In the genomic region with DNA sequence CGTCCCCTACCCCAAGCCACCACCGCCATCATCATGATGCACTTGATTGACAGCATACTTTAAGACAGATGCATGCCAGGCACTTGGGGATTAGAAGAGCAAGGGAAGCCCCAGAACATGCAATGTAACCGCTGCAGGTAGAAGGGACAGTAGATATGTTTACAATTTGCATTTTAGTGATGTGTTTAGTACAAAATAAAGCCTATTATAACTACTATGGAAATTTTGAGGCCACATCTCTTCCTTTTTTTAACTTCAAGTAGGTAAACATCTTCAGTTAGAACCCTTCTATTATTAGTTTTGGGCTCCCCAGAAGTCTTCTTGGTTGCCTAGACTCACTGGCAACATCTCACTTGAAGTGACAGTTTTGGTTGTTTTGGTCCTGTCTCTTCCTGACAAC, we compare ENCODE assay signal across 1 cellular context.
TF ChIP-seq lines count a peak whose summit lies in the region.

No MANE protein-coding gene starts in this region.

TF ChIP-seq in H1, 55 proteins besides CTCF, POLR2A, EP300 and RAD21:
- TF ChIP-seq, protein P1, sequence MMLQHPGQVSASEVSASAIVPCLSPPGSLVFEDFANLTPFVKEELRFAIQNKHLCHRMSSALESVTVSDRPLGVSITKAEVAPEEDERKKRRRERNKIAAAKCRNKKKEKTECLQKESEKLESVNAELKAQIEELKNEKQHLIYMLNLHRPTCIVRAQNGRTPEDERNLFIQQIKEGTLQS (IDR thresholded peaks at IDR 0.05; ENCODE audit: insufficient read depth, low read depth, low read length) = no peak
- TF ChIP-seq GTF2F1 (IDR thresholded peaks at IDR 0.05; ENCODE audit: borderline replicate concordance, low read depth, low read length) (no peak), ZNF274 (IDR thresholded peaks at IDR 0.05; ENCODE audit: borderline replicate concordance, extremely low read depth, low read length) (no peak), SIN3A (conservative IDR thresholded peaks at IDR 0.05 in 1 of 2, IDR thresholded peaks at IDR 0.05 in 1 of 2; ENCODE audit: low read depth in 1 of 2, low read length in 2 of 2) (no peak), EGR1 (IDR thresholded peaks at IDR 0.05; ENCODE audit: borderline replicate concordance, low read depth, low read length) (no peak), SIX5 (IDR thresholded peaks at IDR 0.05; ENCODE audit: low read depth, low read length) (no peak), SP1 (IDR thresholded peaks at IDR 0.05; ENCODE audit: low read depth, low read length) (no peak), TAF7 (optimal IDR thresholded peaks at IDR 0.05; ENCODE audit: borderline replicate concordance, low read depth, low read length) (no peak), POLR2AphosphoS5 (IDR thresholded peaks at IDR 0.05; ENCODE audit: low read depth, low read length) (no peak), MAFK (IDR thresholded peaks at IDR 0.05; ENCODE audit: low read depth, low read length) (no peak)
